8 cellular contexts compared by ENCODE assay signal in genomic region chr7:152761116-152761748, GRCh38. TPM values are rescaled to one million over a fixed set of nuclear protein-coding genes. Genes with fewer than 3 reads are reported as not detected.
DNase-seq lines count a peak whose midpoint lies in the region; ATAC-seq, FAIRE-seq and TF ChIP-seq lines count a peak whose summit lies in the region.

No MANE protein-coding gene starts in this region.

- POLR2A ChIA-PET in HepG2 (lab: Yijun Ruan, JAX) = no interaction called here

- H4K20me1 ChIP-seq in HepG2 (ENCODE audit: insufficient read depth, low read length) = no peaks in the 10 kb centered on the region

- H3K4me3 ChIP-seq in GM08714 (ENCODE audit: low read length) (peak overlapping the region; percentile 64), HepG2 (replicated peaks in 1 of 3; ENCODE audit: insufficient read depth in 1 of 3, low read depth in 2 of 3, low read length in 3 of 3) (peak overlapping the region in 2 of 3 experiments; percentile 58 to 81; a peak in 4 of 6 replicates), SJCRH30 (no peak overlapping the region)

- CTCF ChIA-PET in HepG2 (lab: Yijun Ruan, JAX; ENCODE audit: low intra/inter-chr PET ratio, low total read pairs) = no interaction called here

- H3K27me3 ChIP-seq in HepG2 (ENCODE audit: control insufficient read depth in 1 of 2, insufficient read depth in 2 of 2, low read length in 2 of 2) (no peaks in the 10 kb centered on the region; a peak in 1 of 5 replicates), SJCRH30 (no peaks in the 10 kb centered on the region)

- H2AFZ ChIP-seq in HepG2 (ENCODE audit: low read length) = no peak overlapping the region

- TF ChIP-seq CTCF in HepG2 (CRISPR knock-in tag; IDR thresholded peaks at IDR 0.05) = no peak

- H3K4me2 ChIP-seq in HepG2 (ENCODE audit: low read depth, low read length) = peak overlapping the region; percentile 74

- WGBS in HepG2 (ENCODE audit: low lambda C conversion rate) = 75% methylated on average over 8 of the region's 8 CpGs

- no TSS peak for BruUV-seq in HepG2 (replicated peaks; lab: Mats Ljungman, UMichigan)

- intact Hi-C loops in HepG2 (cut with micrococcal nuclease; ENCODE audit: unreplicated experiment) = no loop called here

- H3K9ac ChIP-seq in HepG2 (ENCODE audit: insufficient read depth, low read depth, low read length) = peak overlapping the region; percentile 95

- no peak for TF ChIP-seq POLR2A in HepG2 (IDR thresholded peaks at IDR 0.05; ENCODE audit: insufficient read depth in 1 of 2, low read depth in 2 of 2, low read length in 2 of 2)

- peaks cover 22% of the 10 kb centered on the region for H3K79me2 ChIP-seq in HepG2 (ENCODE audit: insufficient read depth, low read length)

- peak; percentile 8 to 14 for DNase-seq in activated CD4-positive, alpha-beta T cell treated with anti-CD3 and anti-CD28 coated beads, Interleukin-2, amount 50 U/mL, for 48 hours
- DNase-seq in HepG2 (ENCODE audit: low spot score) (no peak), NCI-H2196 treated with DMSO at 0.1 percent for 48 hours (lab: John Stamatoyannopoulos, UW; ENCODE audit: unreplicated experiment) (no peak), SJCRH30 (no peak), SK-N-DZ (ENCODE audit: low spot score) (no peak)

- H3K27ac ChIP-seq in HepG2 (ENCODE audit: extremely low read length, insufficient read depth, low read length) (peak overlapping the region; percentile 83), SJCRH30 (no peak overlapping the region)

- H3K4me1 ChIP-seq in HepG2 (ENCODE audit: insufficient read depth, low read length) (peaks cover 16% of the 10 kb centered on the region), SJCRH30 (no peaks in the 10 kb centered on the region)

- TF ChIP-seq RAD21 in HepG2 (CRISPR knock-in tag; IDR thresholded peaks at IDR 0.05) = no peak

- TF ChIP-seq EP300 in HepG2 (IDR thresholded peaks at IDR 0.05; ENCODE audit: low read depth in 2 of 2, low read length in 2 of 2) (no peak), HepG2 (CRISPR knock-in tag; IDR thresholded peaks at IDR 0.05; ENCODE audit: borderline replicate concordance) (no peak)

- ATAC-seq in HG02610 (IDR thresholded peaks at IDR 0.05; ENCODE audit: unreplicated experiment) (peak; percentile 36), HepG2 (no peak), GM19455 (IDR thresholded peaks at IDR 0.05; ENCODE audit: unreplicated experiment) (no peak)

- H3K9me3 ChIP-seq in HepG2 (ENCODE audit: low read length) (no peaks in the 10 kb centered on the region), SJCRH30 (replicated peaks) (no peaks in the 10 kb centered on the region)

- no peak for FAIRE-seq in HepG2 (lab: Jason Lieb, UNC)

- in situ Hi-C loops in HepG2 (cut with HindIII; ENCODE audit: extremely low pct_ligation_motif_present, low pct_unique_long_range_greater_than_20kb) = no loop called here

- H3K36me3 ChIP-seq in HepG2 (replicated peaks in 1 of 2; ENCODE audit: control insufficient read depth in 1 of 2, insufficient read depth in 2 of 2, low read length in 2 of 2) = no peaks in the 10 kb centered on the region
- no peaks in the 10 kb centered on the region for H3K36me3 ChIP-seq in SJCRH30

TF ChIP-seq in HepG2, 621 proteins besides CTCF, POLR2A, EP300 and RAD21:
- TF ChIP-seq JUN (CRISPR knock-in tag; IDR thresholded peaks at IDR 0.05) (no peak), CC2D1A (CRISPR knock-in tag; IDR thresholded peaks at IDR 0.05) (no peak), CEBPG (CRISPR knock-in tag; IDR thresholded peaks at IDR 0.05) (no peak)

RNA-seq across cellular contexts. Expression of gene ACTR3B, which starts 1.7 kb away (rescaled TPM):
- 8.2 and 8.5 TPM in 2 replicates for total RNA-seq in HepG2 (2016; rRNA removed; fragmentation: Illumina TruSeq; extraction: Trizol)
- 27.8 and 33.5 TPM in 2 replicates for total RNA-seq in HepG2 (2016; cell fraction: cytosol; rRNA removed; fragmentation: Illumina TruSeq; extraction: Trizol; ENCODE audit: low read depth)
- total RNA-seq in HepG2 (2016; cell fraction: insoluble cytoplasmic fraction; rRNA removed; fragmentation: Illumina TruSeq; extraction: Trizol) = 6.5 and 8.0 TPM in 2 replicates
- total RNA-seq in HepG2 (2016; cell fraction: membrane; rRNA removed; fragmentation: Illumina TruSeq; extraction: Trizol) = 16.2 and 20.6 TPM in 2 replicates
- total RNA-seq in HepG2 (2016; cell fraction: nucleus; rRNA removed; fragmentation: Illumina TruSeq; extraction: Trizol) = 12.5 and 14.1 TPM in 2 replicates
- polyA plus RNA-seq in HepG2 (2011; rRNA removed) = 7.7 and 8.8 TPM in 2 replicates
- polyA plus RNA-seq in HepG2 (2011; cell fraction: cytosol; rRNA removed) = 7.6 and 9.2 TPM in 2 replicates
- polyA plus RNA-seq in HepG2 (2011; cell fraction: nucleus; rRNA removed) = 9.7 and 10.3 TPM in 2 replicates
- polyA plus RNA-seq in HepG2 (2012) = 8.0 and 8.3 TPM in 2 replicates
- 6.3 and 8.5 TPM in 2 replicates for polyA plus RNA-seq in HepG2 (2016; cell fraction: cytosol; fragmentation: Illumina TruSeq; extraction: Trizol; ENCODE audit: low read depth)
- polyA plus RNA-seq in HepG2 (2016; cell fraction: insoluble cytoplasmic fraction; fragmentation: Illumina TruSeq; extraction: Trizol; ENCODE audit: low read depth) = 9.6 and 10.0 TPM in 2 replicates
- polyA plus RNA-seq in HepG2 (2016; cell fraction: membrane; fragmentation: Illumina TruSeq; extraction: Trizol; ENCODE audit: low read depth) = 9.4 and 11.9 TPM in 2 replicates
- 12.6 and 16.4 TPM in 2 replicates for polyA plus RNA-seq in HepG2 (2016; cell fraction: nucleus; fragmentation: Illumina TruSeq; extraction: Trizol; ENCODE audit: insufficient read depth, low read depth)
- polyA minus RNA-seq in HepG2 (2011; rRNA and poly(A)+ RNA removed; ENCODE audit: low replicate concordance) = 5.6 and 16.5 TPM in 2 replicates
- 4.2 and 6.2 TPM in 2 replicates for polyA minus RNA-seq in HepG2 (2011; cell fraction: cytosol; rRNA and poly(A)+ RNA removed)
- 19.3 and 23.2 TPM in 2 replicates for polyA minus RNA-seq in HepG2 (2011; cell fraction: nucleus; rRNA and poly(A)+ RNA removed)
- 10.5 and 13.9 TPM in 2 replicates for total RNA-seq in SJCRH30 (2014; rRNA removed; shearing (Covaris generic))
- 17.3 and 36.4 TPM in 2 replicates for polyA plus RNA-seq in SK-N-DZ (2014; cell fraction: cytosol; rRNA removed)
- polyA plus RNA-seq in SK-N-DZ (2014; cell fraction: nucleus; rRNA removed) = 11.0 and 14.1 TPM in 2 replicates

Comparison
In these comparisons a context has a peak if more than half of its experiments do, and no peak if none do; other contexts are left out.
1. DNase-seq: peak in activated CD4-positive, alpha-beta T cell treated with anti-CD3 and anti-CD28 coated beads, Interleukin-2, amount 50 U/mL, for 48 hours (2 of 2); none in HepG2 (single experiment), NCI-H2196 treated with DMSO at 0.1 percent for 48 hours (single experiment), SJCRH30 (0 of 2) and SK-N-DZ (single experiment).